Comparison of ENCODE assay signal across 1 cellular context in the genomic region with DNA sequence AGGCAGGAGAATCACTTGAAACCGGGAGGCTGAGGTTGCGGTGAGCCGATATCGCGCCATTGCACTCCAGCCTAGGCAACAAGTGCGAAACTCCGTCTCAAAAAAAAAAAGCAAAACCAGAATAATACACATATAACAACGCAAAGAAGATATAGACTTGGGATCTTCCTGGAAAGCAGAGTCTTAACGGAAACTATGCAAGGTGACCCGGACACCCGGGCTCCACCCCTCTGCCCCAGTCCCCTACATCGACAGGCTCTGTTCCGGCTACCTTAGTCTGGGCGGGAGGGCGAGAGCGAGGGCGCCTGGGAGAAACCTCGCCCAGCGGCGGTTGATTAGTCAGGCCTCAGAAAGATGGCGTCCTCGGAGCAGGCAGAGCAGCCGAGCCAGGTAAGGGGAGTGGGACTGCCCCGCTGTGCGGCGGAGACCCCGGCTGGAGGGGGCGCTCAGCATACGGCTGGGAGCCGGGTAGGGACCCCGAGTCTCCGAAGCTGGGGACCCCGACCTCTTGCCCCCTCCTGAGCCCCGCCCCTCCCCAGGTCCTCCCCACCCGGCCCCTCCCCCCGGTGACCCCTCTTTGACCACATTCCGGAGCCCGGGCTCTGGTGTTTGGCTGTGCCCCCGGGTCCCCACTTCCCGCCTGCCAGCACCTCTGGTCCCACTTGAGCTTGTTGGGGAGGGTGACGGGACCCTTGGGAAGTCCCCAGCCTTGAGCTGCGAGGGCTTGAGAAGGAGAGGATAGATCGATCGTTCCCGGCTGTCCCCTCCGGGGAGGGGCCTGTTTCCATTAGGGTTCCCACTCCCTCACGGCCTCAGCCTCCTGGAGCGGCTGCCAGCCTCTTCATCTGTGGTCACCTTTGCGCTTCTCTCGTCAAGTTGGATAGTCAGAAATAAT.
TF ChIP-seq lines count a peak whose summit lies in the region.

A gene with protein sequence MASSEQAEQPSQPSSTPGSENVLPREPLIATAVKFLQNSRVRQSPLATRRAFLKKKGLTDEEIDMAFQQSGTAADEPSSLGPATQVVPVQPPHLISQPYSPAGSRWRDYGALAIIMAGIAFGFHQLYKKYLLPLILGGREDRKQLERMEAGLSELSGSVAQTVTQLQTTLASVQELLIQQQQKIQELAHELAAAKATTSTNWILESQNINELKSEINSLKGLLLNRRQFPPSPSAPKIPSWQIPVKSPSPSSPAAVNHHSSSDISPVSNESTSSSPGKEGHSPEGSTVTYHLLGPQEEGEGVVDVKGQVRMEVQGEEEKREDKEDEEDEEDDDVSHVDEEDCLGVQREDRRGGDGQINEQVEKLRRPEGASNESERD (plus strand): TSS at position 338 of the 895 bp plus-strand sequence. CDS start 17 bp downstream, at position 355.

TF ChIP-seq in HepG2, 621 proteins besides CTCF, POLR2A, EP300 and RAD21 (continued from another document):
- TF ChIP-seq ZNF432 (CRISPR knock-in tag; IDR thresholded peaks at IDR 0.05; ENCODE audit: borderline replicate concordance) (no peak), JUND (CRISPR knock-in tag; IDR thresholded peaks at IDR 0.05) (no peak), HES4 (CRISPR knock-in tag; IDR thresholded peaks at IDR 0.05; ENCODE audit: borderline replicate concordance) (0 out of 2 replicates have a peak, but pooled peaks have one; percentile 7), MBD4 (IDR thresholded peaks at IDR 0.05; ENCODE audit: borderline replicate concordance, low read length) (no peak), ZBTB20 (CRISPR knock-in tag; IDR thresholded peaks at IDR 0.05; ENCODE audit: borderline replicate concordance, low read depth) (peak; percentile 82; the same call in 1 of the 2 replicates), MEIS2 (CRISPR knock-in tag; IDR thresholded peaks at IDR 0.05) (0 out of 2 replicates have a peak, but pooled peaks have one; percentile 43), ZNF562 (CRISPR knock-in tag; IDR thresholded peaks at IDR 0.05; ENCODE audit: borderline replicate concordance) (no peak), POLR2AphosphoS5 (IDR thresholded peaks at IDR 0.05; ENCODE audit: low read depth, low read length) (peak; percentile 75; the same call in 1 of the 2 replicates), KDM4B (CRISPR knock-in tag; IDR thresholded peaks at IDR 0.05) (no peak), ZNF441 (CRISPR knock-in tag; IDR thresholded peaks at IDR 0.05; ENCODE audit: borderline replicate concordance) (no peak), U2AF1 (optimal IDR thresholded peaks at IDR 0.05; ENCODE audit: low read depth, low read length) (no peak)
- TF ChIP-seq, protein P1, sequence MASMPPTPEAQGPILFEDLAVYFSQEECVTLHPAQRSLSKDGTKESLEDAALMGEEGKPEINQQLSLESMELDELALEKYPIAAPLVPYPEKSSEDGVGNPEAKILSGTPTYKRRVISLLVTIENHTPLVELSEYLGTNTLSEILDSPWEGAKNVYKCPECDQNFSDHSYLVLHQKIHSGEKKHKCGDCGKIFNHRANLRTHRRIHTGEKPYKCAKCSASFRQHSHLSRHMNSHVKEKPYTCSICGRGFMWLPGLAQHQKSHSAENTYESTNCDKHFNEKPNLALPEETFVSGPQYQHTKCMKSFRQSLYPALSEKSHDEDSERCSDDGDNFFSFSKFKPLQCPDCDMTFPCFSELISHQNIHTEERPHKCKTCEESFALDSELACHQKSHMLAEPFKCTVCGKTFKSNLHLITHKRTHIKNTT (CRISPR knock-in tag; IDR thresholded peaks at IDR 0.05) = no peak
- TF ChIP-seq, protein P2, sequence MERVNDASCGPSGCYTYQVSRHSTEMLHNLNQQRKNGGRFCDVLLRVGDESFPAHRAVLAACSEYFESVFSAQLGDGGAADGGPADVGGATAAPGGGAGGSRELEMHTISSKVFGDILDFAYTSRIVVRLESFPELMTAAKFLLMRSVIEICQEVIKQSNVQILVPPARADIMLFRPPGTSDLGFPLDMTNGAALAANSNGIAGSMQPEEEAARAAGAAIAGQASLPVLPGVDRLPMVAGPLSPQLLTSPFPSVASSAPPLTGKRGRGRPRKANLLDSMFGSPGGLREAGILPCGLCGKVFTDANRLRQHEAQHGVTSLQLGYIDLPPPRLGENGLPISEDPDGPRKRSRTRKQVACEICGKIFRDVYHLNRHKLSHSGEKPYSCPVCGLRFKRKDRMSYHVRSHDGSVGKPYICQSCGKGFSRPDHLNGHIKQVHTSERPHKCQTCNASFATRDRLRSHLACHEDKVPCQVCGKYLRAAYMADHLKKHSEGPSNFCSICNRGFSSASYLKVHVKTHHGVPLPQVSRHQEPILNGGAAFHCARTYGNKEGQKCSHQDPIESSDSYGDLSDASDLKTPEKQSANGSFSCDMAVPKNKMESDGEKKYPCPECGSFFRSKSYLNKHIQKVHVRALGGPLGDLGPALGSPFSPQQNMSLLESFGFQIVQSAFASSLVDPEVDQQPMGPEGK (CRISPR knock-in tag; IDR thresholded peaks at IDR 0.05) = peak; percentile 59
